In the genomic region with DNA sequence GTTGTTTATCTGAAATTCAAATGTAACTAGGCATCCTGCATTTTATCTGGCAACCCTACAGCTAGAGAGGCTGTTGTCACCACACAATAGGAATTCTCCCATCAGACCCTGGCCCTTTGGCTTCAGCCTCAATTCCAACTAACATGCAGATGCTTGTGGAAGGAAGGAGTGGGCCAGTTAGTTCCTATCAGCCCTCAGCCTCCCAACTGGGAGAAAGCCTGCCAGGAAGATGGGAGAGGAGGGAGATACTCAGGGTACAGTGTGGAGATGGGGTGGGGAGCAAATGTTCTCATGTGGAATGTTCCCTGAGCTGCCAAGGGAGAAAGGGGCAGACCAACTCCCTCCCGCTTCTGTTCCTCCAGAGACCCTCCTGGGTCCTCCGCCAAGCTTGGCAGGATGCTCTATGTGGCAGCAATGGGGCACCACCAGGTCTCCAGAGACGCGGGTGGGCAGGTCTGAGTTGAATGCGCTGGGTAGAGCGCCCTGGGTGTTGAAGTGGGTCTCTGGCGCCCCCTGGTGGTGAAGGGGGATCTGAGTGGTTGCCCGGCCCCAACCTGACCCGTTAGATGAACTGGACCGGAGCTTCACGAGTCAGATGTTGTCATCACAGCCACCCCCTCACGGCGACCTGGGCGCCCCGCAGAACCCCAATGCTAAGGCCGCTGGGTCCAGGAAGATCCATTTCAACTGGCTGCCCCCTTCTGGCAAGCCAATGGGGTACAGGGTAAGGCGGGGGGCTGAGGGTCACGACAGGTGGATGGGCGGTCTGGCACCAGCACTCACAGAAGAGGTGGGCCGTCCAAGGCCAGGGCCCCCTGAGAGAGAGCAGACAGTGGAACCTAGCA, we compare ENCODE assay signal across 8 cellular contexts. TPM values are rescaled to one million over a fixed set of nuclear protein-coding genes. Genes with fewer than 3 reads are reported as not detected.
A peak's percentile ranks its signal among the peaks of the same experiment; 100 is the strongest.
DNase-seq lines count a peak whose midpoint lies in the region; ATAC-seq and TF ChIP-seq lines count a peak whose summit lies in the region.

No MANE protein-coding gene starts in this region.

- ATAC-seq in stimulated activated naive CD8-positive, alpha-beta T cell treated with anti-CD3 and anti-CD28 coated beads, Interleukin-15, Interleukin-2, amounts not matched to agents 100 U/mL and 50 U/mL, for 24 hours = peak; percentile 75
- ATAC-seq in HG02884 (IDR thresholded peaks at IDR 0.05; ENCODE audit: unreplicated experiment) = no peak

- no peaks in the 10 kb centered on the region for H3K36me3 Mint-ChIP-seq in neural crest cell (ENCODE audit: low read depth)

- no peak overlapping the region for H3K27ac Mint-ChIP-seq in neural crest cell (ENCODE audit: unreplicated experiment)

- no peak overlapping the region for H3K4me3 Mint-ChIP-seq in neural crest cell

- peak; percentile 74 for TF ChIP-seq CTCF in fibroblast of mammary gland (conservative IDR thresholded peaks at IDR 0.05; ENCODE audit: control insufficient read depth, insufficient read depth, low read depth, low read length)
- TF ChIP-seq CTCF in neural crest cell (conservative IDR thresholded peaks at IDR 0.05) = peak; percentile 98

- peak; percentile 84 for DNase-seq in ELF-1 (ENCODE audit: low read depth, low spot score)
- DNase-seq in Kasumi-1 (lab: John Stamatoyannopoulos, UW) = peak; percentile 73 to 83
- DNase-seq in RKO (ENCODE audit: low spot score) = peak; percentile 78
- peak; percentile 78 for DNase-seq in activated T-helper 1 cell treated with Interleukin-2 at 50 U/mL for 16 hours (ENCODE audit: low read depth)
- DNase-seq in fibroblast of mammary gland (ENCODE audit: low read depth) = peak; percentile 60
- DNase-seq in neural crest cell (ENCODE audit: low read depth, low spot score) = peak; percentile 91
- peak; percentile 94 for DNase-seq in stimulated activated naive CD8-positive, alpha-beta T cell treated with anti-CD3 and anti-CD28 coated beads, Interleukin-15, Interleukin-2, amounts not matched to agents 100 U/mL and 50 U/mL, for 24 hours

- H3K4me3 ChIP-seq in fibroblast of mammary gland (ENCODE audit: control insufficient read depth, low read depth, low read length) = no peak overlapping the region

- H3K4me1 Mint-ChIP-seq in neural crest cell = peaks cover 15% of the 10 kb centered on the region

- H3K27me3 Mint-ChIP-seq in neural crest cell (ENCODE audit: low read depth) = no peaks in the 10 kb centered on the region

- no peaks in the 10 kb centered on the region for H3K9me3 Mint-ChIP-seq in neural crest cell

RNA-seq across cellular contexts. Expression of a gene that starts 15.2 kb away (rescaled TPM):
- total RNA-seq in neural crest cell = 11.9 and 13.1 TPM in 2 replicates

RNA-seq across cellular contexts. Expression of a gene that starts 28.5 kb away (rescaled TPM):
- total RNA-seq in neural crest cell = 0.64 and 1.4 TPM in 2 replicates

RNA-seq across cellular contexts. Expression of a gene that starts 34.8 kb away (rescaled TPM):
- total RNA-seq in neural crest cell = 49.3 and 49.4 TPM in 2 replicates
